In genomic region chr4:55395218-55395528, GRCh38 we compare ENCODE assay signal across 8 cellular contexts. TPM values are rescaled to one million over a fixed set of nuclear protein-coding genes. Genes with fewer than 3 reads are reported as not detected.
DNase-seq lines count a peak whose midpoint lies in the region; ATAC-seq and TF ChIP-seq lines count a peak whose summit lies in the region.

No MANE protein-coding gene starts in this region.

- DNase-seq in brain microvascular endothelial cell (no peak), OCI-M2 (lab: John Stamatoyannopoulos, UW; ENCODE audit: unreplicated experiment) (no peak), mesenteric fat pad (ENCODE audit: low spot score) (no peak), NCI-H2196 treated with DMSO at 0.1 percent for 48 hours (lab: John Stamatoyannopoulos, UW; ENCODE audit: unreplicated experiment) (no peak)
- no peak for DNase-seq in stimulated activated CD8-positive, alpha-beta memory T cell treated with anti-CD3 and anti-CD28 coated beads, Interleukin-4, amount 100 ng/mL, for 48 hours

- H3K27ac ChIP-seq in DOHH2 (ENCODE audit: low read depth, low read length) (peak overlapping the region; percentile 71), brain microvascular endothelial cell (peak overlapping the region; percentile 98), muscle layer of colon (ENCODE audit: low read depth, low read length) (peak overlapping the region; percentile 99)

- H3K9me3 ChIP-seq in DOHH2 (ENCODE audit: control insufficient read depth, insufficient read depth, low read length), result no peaks in the 10 kb centered on the region
- no peaks in the 10 kb centered on the region for H3K9me3 ChIP-seq in muscle layer of colon (ENCODE audit: low read length)

- no peaks in the 10 kb centered on the region for H3F3A ChIP-seq in DOHH2 (ENCODE audit: control insufficient read depth, insufficient read depth)

- H3K4me1 ChIP-seq in DOHH2 (ENCODE audit: control insufficient read depth, low read length), result peaks cover 47% of the 10 kb centered on the region
- H3K4me1 ChIP-seq in muscle layer of colon (ENCODE audit: insufficient read depth, low read length), result peaks cover 32% of the 10 kb centered on the region

- H3K27me3 ChIP-seq in DOHH2 (ENCODE audit: control insufficient read depth, low read length), result no peaks in the 10 kb centered on the region; the same call in 1 of the 2 replicates
- H3K27me3 ChIP-seq in brain microvascular endothelial cell (replicated peaks), result no peaks in the 10 kb centered on the region
- no peaks in the 10 kb centered on the region for H3K27me3 ChIP-seq in muscle layer of colon (ENCODE audit: control insufficient read depth in 1 of 2, insufficient read depth in 2 of 2, low read length in 2 of 2)

- no peaks in the 10 kb centered on the region for H3K9me2 ChIP-seq in DOHH2 (replicated peaks; ENCODE audit: control insufficient read depth, low read length)

- peaks cover 38% of the 10 kb centered on the region for H3K36me3 ChIP-seq in DOHH2 (ENCODE audit: control insufficient read depth, low read length)
- peaks cover 7% of the 10 kb centered on the region for H3K36me3 ChIP-seq in brain microvascular endothelial cell (replicated peaks)
- no peaks in the 10 kb centered on the region for H3K36me3 ChIP-seq in muscle layer of colon (ENCODE audit: insufficient read depth, low read length)

- in situ Hi-C loops in brain microvascular endothelial cell (cut with HindIII; ENCODE audit: low pct_ligation_motif_present, low sequenced_read_pairs), result no loop called here

- H4K20me1 ChIP-seq in DOHH2 (ENCODE audit: control insufficient read depth, insufficient read depth, low read depth, low read length), result peaks cover 22% of the 10 kb centered on the region; the same call in 1 of the 2 replicates

- ATAC-seq in HG03025 (IDR thresholded peaks at IDR 0.05; ENCODE audit: low FRiP score, unreplicated experiment), result peak; percentile 0

- peak overlapping the region; percentile 95 for H3K4me2 ChIP-seq in DOHH2 (ENCODE audit: low read length)

- H3K79me2 ChIP-seq in DOHH2 (ENCODE audit: control insufficient read depth, low read length), result peaks cover 53% of the 10 kb centered on the region

- TF ChIP-seq CTCF in DOHH2 (IDR thresholded peaks at IDR 0.05; ENCODE audit: low read depth, low read length, poor library complexity, severe bottlenecking) (peak; percentile 35), brain microvascular endothelial cell (IDR thresholded peaks at IDR 0.05; ENCODE audit: low read depth, low read length, missing control alignments) (no peak)

- no peak overlapping the region for H3K9ac ChIP-seq in muscle layer of colon (ENCODE audit: low read length)

- H3K4me3 ChIP-seq in DOHH2 (ENCODE audit: low read length), result peak overlapping the region; percentile 87
- peak overlapping the region; percentile 85 for H3K4me3 ChIP-seq in brain microvascular endothelial cell (ENCODE audit: low read depth, low read length)
- H3K4me3 ChIP-seq in muscle layer of colon (ENCODE audit: low read depth in 1 of 2, low read length in 2 of 2), result peak overlapping the region; percentile 81 to 97

RNA-seq across cellular contexts. Expression of gene TMEM165, which starts 0.6 kb away (rescaled TPM):
- total RNA-seq in mesenteric fat pad, result 211 TPM

RNA-seq across cellular contexts. Expression of gene SRD5A3, which starts 49.1 kb away (rescaled TPM):
- 18.3 TPM for total RNA-seq in mesenteric fat pad
